In the genomic region with DNA sequence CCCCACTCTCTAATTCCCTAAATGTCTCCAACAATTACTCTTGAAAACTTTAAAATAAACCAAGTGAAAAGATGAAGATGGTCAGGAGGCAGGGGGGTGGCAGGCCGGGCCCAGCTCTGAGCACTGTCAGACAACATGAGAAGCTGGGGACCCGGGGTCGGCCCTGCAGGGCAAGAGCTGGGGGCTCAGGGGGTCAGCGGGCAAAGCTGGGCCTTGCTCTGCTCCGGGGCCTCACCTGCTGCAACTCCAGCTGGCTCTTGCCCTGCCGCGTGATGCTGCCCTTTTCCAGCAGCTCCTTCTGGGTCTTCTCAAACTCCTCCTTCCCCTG, we compare ENCODE assay signal across 17 cellular contexts. TPM values are rescaled to one million over a fixed set of nuclear protein-coding genes. Genes with fewer than 3 reads are reported as not detected.
DNase-seq lines count a peak whose midpoint lies in the region; ATAC-seq, FAIRE-seq and TF ChIP-seq lines count a peak whose summit lies in the region.
"Had no signal": no experiment of that assay in that cellular context is flagged by ENCODE, and none has a peak within 500 bp of the region (broad histone marks: within the 10 kb centered on the region; RNA-seq: fewer than 3 reads in every experiment).

No MANE protein-coding gene starts in this region.

- no peak overlapping the region for H2BK120ac ChIP-seq in mesenchymal stem cell (ENCODE audit: low read depth, low read length)

- no peak for DNase-seq in HFFc6
- no peak for DNase-seq in astrocyte (ENCODE audit: low read depth)
- DNase-seq in mesenchymal stem cell = no peak
- DNase-seq in stimulated activated CD8-positive, alpha-beta memory T cell treated with anti-CD3 and anti-CD28 coated beads, Interleukin-4, amount 100 ng/mL, for 48 hours = no peak
- no peak for DNase-seq in DMS53 (lab: John Stamatoyannopoulos, UW)
- DNase-seq in NCI-H510A treated with DMSO at 0.1 percent for 48 hours (lab: John Stamatoyannopoulos, UW) = no peak
- DNase-seq: DMS79, NCI-H1417 treated with DMSO at 0.1 percent for 48 hours, T1000 had no signal

- H3K4me1 Mint-ChIP-seq in HFFc6 (ENCODE audit: low read depth) (peaks cover 32% of the 10 kb centered on the region), astrocyte (ENCODE audit: low read depth, unreplicated experiment) (peaks cover 28% of the 10 kb centered on the region)

- no peak overlapping the region for H3K4ac ChIP-seq in mesenchymal stem cell (ENCODE audit: low read depth in 1 of 2, low read length in 2 of 2)

- H3K4me3 Mint-ChIP-seq in HFFc6 (peak overlapping the region; percentile 67; the same call in 1 of the 2 replicates), astrocyte (ENCODE audit: unreplicated experiment) (no peak overlapping the region)
- H3K4me3 Mint-ChIP-seq: memory B cell had no signal

- no peaks in the 10 kb centered on the region for H3K9me3 ChIP-seq in astrocyte (ENCODE audit: insufficient read depth, low read depth, low read length)
- H3K9me3 ChIP-seq in mesenchymal stem cell (ENCODE audit: control insufficient read depth, low read length) = no peaks in the 10 kb centered on the region
- H3K9me3 ChIP-seq: BLaER1 treated with 17β-estradiol and CSF1 and Interleukin-3, amounts not matched to agents 10 nM and 100 nM; SJCRH30 had no signal

- H3K4me2 ChIP-seq in astrocyte (ENCODE audit: low read length) (no peak overlapping the region), mesenchymal stem cell (ENCODE audit: low read length, poor library complexity, severe bottlenecking) (no peak overlapping the region)
- H3K4me2 ChIP-seq: BLaER1 treated with 17β-estradiol and CSF1 and Interleukin-3, amounts not matched to agents 10 nM and 100 nM; smooth muscle cell had no signal

- H3K23ac ChIP-seq in mesenchymal stem cell (ENCODE audit: low read length in 2 of 2) = no peak overlapping the region

- H4K91ac ChIP-seq in mesenchymal stem cell (ENCODE audit: low read length) = no peak overlapping the region

- H3K27me3 Mint-ChIP-seq in HFFc6 (ENCODE audit: insufficient read depth) (peaks cover 22% of the 10 kb centered on the region), astrocyte (ENCODE audit: low read depth, unreplicated experiment) (no peaks in the 10 kb centered on the region)

- H3K27ac Mint-ChIP-seq in HFFc6 (peak overlapping the region; percentile 71), astrocyte (ENCODE audit: unreplicated experiment) (peak overlapping the region; percentile 78)
- H3K27ac Mint-ChIP-seq: memory B cell had no signal

- FAIRE-seq in astrocyte (lab: Jason Lieb, UNC) = no peak
- FAIRE-seq: endometrium, frontal cortex had no signal

- H3K36me3 Mint-ChIP-seq in HFFc6 (ENCODE audit: low read depth) (peaks cover 30% of the 10 kb centered on the region), astrocyte (ENCODE audit: low read depth, unreplicated experiment) (peaks cover 5% of the 10 kb centered on the region)
- H3K36me3 Mint-ChIP-seq: memory B cell had no signal

- no peak overlapping the region for H2AK5ac ChIP-seq in mesenchymal stem cell (ENCODE audit: low read length, severe bottlenecking)

- no peak overlapping the region for H2BK12ac ChIP-seq in mesenchymal stem cell (ENCODE audit: low read length in 2 of 2)

- H3K4me3 ChIP-seq in astrocyte (ENCODE audit: insufficient read depth, low read depth, low read length) = no peak overlapping the region
- H3K4me3 ChIP-seq in mesenchymal stem cell (ENCODE audit: insufficient read depth in 1 of 2, low read depth in 1 of 2, low read length in 2 of 2) = no peak overlapping the region
- H3K4me3 ChIP-seq: BLaER1 treated with 17β-estradiol and CSF1 and Interleukin-3, amounts not matched to agents 10 nM and 100 nM; SJCRH30; smooth muscle cell had no signal

- H4K20me1 ChIP-seq in astrocyte (ENCODE audit: insufficient read depth, low read length) = peaks cover 89% of the 10 kb centered on the region

- H3K9me3 Mint-ChIP-seq in HFFc6 (peaks cover 4% of the 10 kb centered on the region), astrocyte (ENCODE audit: unreplicated experiment) (no peaks in the 10 kb centered on the region)
- H3K9me3 Mint-ChIP-seq: memory B cell had no signal

- peaks cover 31% of the 10 kb centered on the region for H3K4me1 ChIP-seq in astrocyte (ENCODE audit: insufficient read depth, low read length)
- peaks cover 65% of the 10 kb centered on the region for H3K4me1 ChIP-seq in mesenchymal stem cell (ENCODE audit: control insufficient read depth, insufficient read depth, low read depth, low read length)

- H3K14ac ChIP-seq in mesenchymal stem cell (ENCODE audit: low read length in 2 of 2) = no peak overlapping the region

- ATAC-seq in HG03095 (IDR thresholded peaks at IDR 0.05; ENCODE audit: unreplicated experiment) = no peak

- H3K27me3 ChIP-seq in astrocyte (ENCODE audit: insufficient read depth, low read length) (no peaks in the 10 kb centered on the region), mesenchymal stem cell (ENCODE audit: control insufficient read depth in 1 of 2, insufficient read depth in 1 of 2, low read length in 2 of 2) (no peaks in the 10 kb centered on the region)
- H3K27me3 ChIP-seq: SJCRH30 had no signal

- H3K79me1 ChIP-seq in mesenchymal stem cell (replicated peaks; ENCODE audit: low read length, poor library complexity, severe bottlenecking) = peaks cover 10% of the 10 kb centered on the region

- no peak overlapping the region for H4K8ac ChIP-seq in mesenchymal stem cell (ENCODE audit: low read length)

- H3K9ac ChIP-seq in astrocyte (ENCODE audit: low read length) (peak overlapping the region; percentile 68), mesenchymal stem cell (ENCODE audit: low read length) (peak overlapping the region; percentile 54)
- H3K9ac ChIP-seq: BLaER1 treated with 17β-estradiol and CSF1 and Interleukin-3, amounts not matched to agents 10 nM and 100 nM had no signal

- H2AFZ ChIP-seq in astrocyte (ENCODE audit: low read depth, low read length) (no peak overlapping the region), mesenchymal stem cell (ENCODE audit: low read depth, low read length) (no peak overlapping the region)

- no peak overlapping the region for H3K18ac ChIP-seq in mesenchymal stem cell (ENCODE audit: low read depth in 1 of 2, low read length in 2 of 2)

- peaks cover 85% of the 10 kb centered on the region for H3K79me2 ChIP-seq in astrocyte (ENCODE audit: insufficient read depth, low read length)

- H2BK15ac ChIP-seq in mesenchymal stem cell (ENCODE audit: low read depth, poor library complexity, severe bottlenecking) = no peak overlapping the region

- no peak overlapping the region for H2BK5ac ChIP-seq in mesenchymal stem cell (ENCODE audit: low read depth, low read length, poor library complexity, severe bottlenecking)

- H3K27ac ChIP-seq in astrocyte (ENCODE audit: low read depth, low read length) = peak overlapping the region; percentile 61
- H3K27ac ChIP-seq in mesenchymal stem cell (ENCODE audit: low read length, poor library complexity, severe bottlenecking) = peak overlapping the region; percentile 72
- peak overlapping the region; percentile 99 for H3K27ac ChIP-seq in temporal lobe (ENCODE audit: low read depth, low read length)
- H3K27ac ChIP-seq: BLaER1 treated with 17β-estradiol and CSF1 and Interleukin-3, amounts not matched to agents 10 nM and 100 nM; SJCRH30 had no signal

- no peak for TF ChIP-seq CTCF in HFFc6 (IDR thresholded peaks at IDR 0.05)
- no peak for TF ChIP-seq CTCF in astrocyte (IDR thresholded peaks at IDR 0.05; ENCODE audit: insufficient read depth, low read depth, low read length)

- WGBS in mesenchymal stem cell = 92% methylated on average over 6 of the region's 7 CpGs

- H3K36me3 ChIP-seq in astrocyte (ENCODE audit: insufficient read depth, low read length) = peaks cover 36% of the 10 kb centered on the region
- peaks cover 72 to 86% of the 10 kb centered on the region in 2 experiments for H3K36me3 ChIP-seq in mesenchymal stem cell (ENCODE audit: control insufficient read depth in 1 of 2, insufficient read depth in 2 of 2, low read depth in 1 of 2, low read length in 2 of 2)
- H3K36me3 ChIP-seq: BLaER1 treated with 17β-estradiol and CSF1 and Interleukin-3, amounts not matched to agents 10 nM and 100 nM had no signal

RNA-seq across cellular contexts. Expression of a gene that starts 14.8 kb away (rescaled TPM):
- total RNA-seq in HFFc6 (2021; fragmentation: NEBNext Ultra II Directional; extraction: Animal tissue kit (Norgen Biotek cat#: 25700)) = not detected
- total RNA-seq in astrocyte = not detected in 2 replicates
- not detected for polyA plus RNA-seq in mesenchymal stem cell (2013, experiment 1 of 2)
- polyA plus RNA-seq in mesenchymal stem cell (2013, experiment 2 of 2) = not detected
- total RNA-seq in temporal lobe = not detected
- total RNA-seq: frontal cortex, SJCRH30, smooth muscle cell had no signal

RNA-seq across cellular contexts. Expression of a gene that starts 17.8 kb away (rescaled TPM):
- 100 to 1,000 TPM; 126 to 148 (median 130) TPM for total RNA-seq in HFFc6 (2021; fragmentation: NEBNext Ultra II Directional; extraction: Animal tissue kit (Norgen Biotek cat#: 25700))
- total RNA-seq in astrocyte = 241 and 296 TPM in 2 replicates
- 169 TPM for polyA plus RNA-seq in mesenchymal stem cell (2013, experiment 1 of 2)
- polyA plus RNA-seq in mesenchymal stem cell (2013, experiment 2 of 2) = 176 TPM
- 17.2 TPM for total RNA-seq in temporal lobe

RNA-seq across cellular contexts. Expression of a gene that starts 26.6 kb away (rescaled TPM):
- total RNA-seq in HFFc6 (2021; fragmentation: NEBNext Ultra II Directional; extraction: Animal tissue kit (Norgen Biotek cat#: 25700)) = not detected
- total RNA-seq in astrocyte (0.43 TPM in 1 of 2 replicates, not detected in the other), temporal lobe (not detected)
- polyA plus RNA-seq in mesenchymal stem cell (2013, experiment 1 of 2) = not detected
- polyA plus RNA-seq in mesenchymal stem cell (2013, experiment 2 of 2) = not detected
- total RNA-seq: frontal cortex, SJCRH30 had no signal
